9 cellular contexts compared by ENCODE assay signal in genomic region chr13:21330126-21330861, GRCh38.
DNase-seq lines count a peak whose midpoint lies in the region; ATAC-seq, FAIRE-seq and TF ChIP-seq lines count a peak whose summit lies in the region.
"Had no signal": no experiment of that assay in that cellular context is flagged by ENCODE, and none has a peak within 500 bp of the region (broad histone marks: within the 10 kb centered on the region; RNA-seq: fewer than 3 reads in every experiment).

No MANE protein-coding gene starts in this region.

- H3K27me3 Mint-ChIP-seq in nephron progenitor cell (ENCODE audit: low read depth, poor library complexity) = peaks cover 47% of the 10 kb centered on the region

- ATAC-seq in GM18519 (IDR thresholded peaks at IDR 0.05; ENCODE audit: low FRiP score, unreplicated experiment) (peak; percentile 89), GM21515 (IDR thresholded peaks at IDR 0.05; ENCODE audit: unreplicated experiment) (peak; percentile 66), HG03432 (IDR thresholded peaks at IDR 0.05; ENCODE audit: unreplicated experiment) (peak; percentile 83)
- ATAC-seq: esophagus mucosa had no signal

- no peak for TF ChIP-seq CTCF in nephron progenitor cell (IDR thresholded peaks at IDR 0.05)

- no peak overlapping the region for H3K4me3 Mint-ChIP-seq in nephron progenitor cell

- peaks cover 4% of the 10 kb centered on the region for H3K9me3 Mint-ChIP-seq in nephron progenitor cell

- H3K27ac Mint-ChIP-seq in nephron progenitor cell = no peak overlapping the region

- H3K4me1 Mint-ChIP-seq in nephron progenitor cell = peaks cover 26% of the 10 kb centered on the region

- DNase-seq in fibroblast of peridontal ligament (ENCODE audit: extremely low read depth) (peak; percentile 35), DMS79 (lab: John Stamatoyannopoulos, UW) (no peak), HTR-8/SVneo (ENCODE audit: insufficient read length, low spot score) (no peak), nephron progenitor cell (no peak), kidney glomerular epithelial cell (lab: John Stamatoyannopoulos, UW) (no peak)

- FAIRE-seq in HTR-8/SVneo (lab: Jason Lieb, UNC) = no peak

- no peaks in the 10 kb centered on the region for H3K36me3 Mint-ChIP-seq in nephron progenitor cell (ENCODE audit: low read depth)
